Comparison of ENCODE assay signal across 21 cellular contexts in genomic region chr1:118209648-118210047, GRCh38. TPM values are rescaled to one million over a fixed set of nuclear protein-coding genes. Genes with fewer than 3 reads are reported as not detected.
"Had no signal": no experiment of that assay in that cellular context is flagged by ENCODE, and none has a peak within 500 bp of the region (broad histone marks: within the 10 kb centered on the region; RNA-seq: fewer than 3 reads in every experiment).

No MANE protein-coding gene starts in this region.

- H3K27ac ChIP-seq: brain microvascular endothelial cell, neutrophil, pancreas, thoracic aorta, upper lobe of right lung had no signal

- H3K27me3 ChIP-seq: brain microvascular endothelial cell, neutrophil, pancreas, upper lobe of right lung had no signal

- ATAC-seq: activated CD4-positive, CD25-positive, alpha-beta regulatory T cell treated with anti-CD3 and anti-CD28 coated beads, Interleukin-2, amount 50 U/mL, for 24 hours; activated CD8-positive, alpha-beta T cell treated with anti-CD3 and anti-CD28 coated beads, Interleukin-2, amount 10 ng/mL, durations not matched to agents 7 days and 5 days; natural killer cell; stimulated activated effector memory CD8-positive, alpha-beta T cell treated with anti-CD3 and anti-CD28 coated beads, Interleukin-12 subunit alpha, Interleukin-12 subunit beta, amount 100 ng/mL, for 72 hours; upper lobe of right lung had no signal

- DNase-seq: activated CD4-positive, alpha-beta T cell treated with anti-CD3 and anti-CD28 coated beads, Interleukin-2, amount 10 ng/mL, durations not matched to agents 7 days and 5 days; activated CD8-positive, alpha-beta memory T cell treated with anti-CD3 and anti-CD28 coated beads, Interleukin-2, amount 50 U/mL, for 4 hours; activated CD8-positive, alpha-beta T cell treated with anti-CD3 and anti-CD28 coated beads, Interleukin-2, amount 10 ng/mL, durations not matched to agents 7 days and 5 days; activated effector memory CD4-positive, alpha-beta T cell treated with Interleukin-2 at 50 U/mL for 16 hours; activated naive CD4-positive, alpha-beta T cell treated with anti-CD3 and anti-CD28 coated beads, Interleukin-2, amount 50 U/mL, for 16 hours; activated T-cell treated with anti-CD3 and anti-CD28 coated beads, Interleukin-2, amount 50 U/mL, for 48 hours; aorta; brain microvascular endothelial cell; cortex of kidney; natural killer cell; pancreas; stimulated activated CD4-positive, alpha-beta T cell treated with anti-CD3 and anti-CD28 coated beads, Interleukin-4, amount 100 ng/mL, for 24 hours; upper lobe of right lung had no signal

- H3K4me1 ChIP-seq: pancreas, upper lobe of right lung had no signal

- H3K4me3 ChIP-seq: pancreas, smooth muscle cell, thoracic aorta, upper lobe of right lung had no signal

- H3K36me3 ChIP-seq: brain microvascular endothelial cell, neutrophil, pancreas, thoracic aorta, upper lobe of right lung had no signal

- H3K4me2 ChIP-seq: smooth muscle cell had no signal

- H3K9me3 ChIP-seq: neutrophil, pancreas, thoracic aorta, upper lobe of right lung had no signal

RNA-seq across cellular contexts. Expression of gene SPAG17, which starts 24.6 kb away (rescaled TPM):
- total RNA-seq: activated CD4-positive, alpha-beta T cell treated with anti-CD3 and anti-CD28 coated beads, Interleukin-2, amount 10 ng/mL, durations not matched to agents 7 days and 5 days; activated CD8-positive, alpha-beta T cell treated with anti-CD3 and anti-CD28 coated beads, Interleukin-2, amount 10 ng/mL, durations not matched to agents 7 days and 5 days; fibroblast of villous mesenchyme; mesenteric fat pad; natural killer cell; thoracic aorta had no signal
- polyA plus RNA-seq: aorta, liver had no signal
